ENCODE assay signal across 8 cellular contexts in the genomic region with DNA sequence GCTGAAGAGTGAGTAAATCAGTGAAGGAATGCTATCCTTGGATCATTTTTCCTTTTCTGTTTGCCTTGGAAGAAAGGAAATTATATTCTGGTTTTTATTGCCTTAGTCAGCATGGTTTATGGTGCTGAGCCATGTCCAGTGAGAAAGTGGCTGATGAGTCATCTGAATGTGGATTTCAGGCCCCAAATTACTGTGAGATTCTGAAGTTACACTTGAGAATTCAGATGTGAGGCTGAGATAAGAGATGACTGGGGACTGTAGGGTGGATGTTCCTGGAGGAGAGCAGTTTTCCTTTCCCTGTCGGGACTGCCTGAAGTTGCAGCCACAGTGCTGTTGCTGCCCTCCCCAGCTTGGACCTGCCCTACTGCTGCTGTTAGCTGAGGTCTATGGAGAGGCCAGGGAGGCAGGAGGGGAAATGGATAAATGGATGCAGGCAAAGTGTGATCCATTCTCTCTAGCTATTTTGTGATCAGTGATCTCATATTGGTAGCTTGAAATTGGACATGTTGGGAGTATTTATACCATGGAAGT. TPM values are rescaled to one million over a fixed set of nuclear protein-coding genes. Genes with fewer than 3 reads are reported as not detected.
DNase-seq lines count a peak whose midpoint lies in the region; ATAC-seq and TF ChIP-seq lines count a peak whose summit lies in the region.

No MANE protein-coding gene starts in this region.

- peak; percentile 23 for TF ChIP-seq CTCF in BJ (IDR thresholded peaks at IDR 0.05; ENCODE audit: insufficient read depth, low read depth, low read length)

- peaks cover 47% of the 10 kb centered on the region for H3K4me1 ChIP-seq in muscle layer of colon (ENCODE audit: insufficient read depth, low read length)

- in situ Hi-C loops in KBM-7 (cut with MboI; ENCODE audit: low pct_unique_long_range_greater_than_20kb, low sequenced_read_pairs), result no loop called here

- H3K9ac ChIP-seq in muscle layer of colon (ENCODE audit: low read length), result no peak overlapping the region

- H3K27me3 ChIP-seq in BJ (ENCODE audit: control insufficient read depth, insufficient read depth, low read length), result no peaks in the 10 kb centered on the region
- H3K27me3 ChIP-seq in muscle layer of colon (ENCODE audit: control insufficient read depth in 1 of 2, insufficient read depth in 2 of 2, low read length in 2 of 2), result no peaks in the 10 kb centered on the region

- no peaks in the 10 kb centered on the region for H3K9me3 ChIP-seq in muscle layer of colon (ENCODE audit: low read length)

- ATAC-seq in HG03159 (IDR thresholded peaks at IDR 0.05; ENCODE audit: unreplicated experiment) (no peak), Right ventricle myocardium superior (ENCODE audit: poor library complexity) (no peak)

- peak; percentile 99 for DNase-seq in BJ (ENCODE audit: low read depth)
- peak; percentile 55 for DNase-seq in KBM-7
- peak; percentile 61 for DNase-seq in brain pericyte (ENCODE audit: low read depth, low spot score)
- DNase-seq in retina, result no peak
- DNase-seq in NCI-H128 (lab: John Stamatoyannopoulos, UW; ENCODE audit: unreplicated experiment), result no peak
- DNase-seq in Right ventricle myocardium superior, result no peak

- intact Hi-C loops in Right ventricle myocardium superior (cut with DNase I), result no loop called here

- CTCF ChIA-PET in BJ (lab: Yijun Ruan, JAX), result interaction anchor here (0.8 to 1.5 kb wide), 9 partner anchors 14 to 172 kb away, joined by 3 to 8 read pairs (median 3); no protein-coding TSS in a partner anchor

- H3K36me3 ChIP-seq in BJ (ENCODE audit: control insufficient read depth, insufficient read depth, low read length) (no peaks in the 10 kb centered on the region), muscle layer of colon (ENCODE audit: insufficient read depth, low read length) (no peaks in the 10 kb centered on the region)

- H3K4me3 ChIP-seq in BJ (ENCODE audit: low read depth, low read length) (no peak overlapping the region), muscle layer of colon (ENCODE audit: low read depth in 1 of 2, low read length in 2 of 2) (no peak overlapping the region)

- POLR2A ChIA-PET in BJ (lab: Charles Lee), result interaction anchor here (0.6 kb wide), 1 partner anchor 16 kb away, joined by 3 read pairs; no protein-coding TSS in a partner anchor

- H3K27ac ChIP-seq in muscle layer of colon (ENCODE audit: low read depth, low read length), result peak overlapping the region; percentile 73

RNA-seq across cellular contexts. Expression of a gene that starts 4.2 kb away (rescaled TPM):
- polyA plus RNA-seq in BJ (2011; rRNA removed), result 4.5 and 6.5 TPM in 2 replicates
- 4.0 and 5.9 TPM in 2 replicates for polyA minus RNA-seq in BJ (2011; rRNA and poly(A)+ RNA removed)
- 12.2 TPM for total RNA-seq in Right ventricle myocardium superior

RNA-seq across cellular contexts. Expression of a gene that starts 59.1 kb away (rescaled TPM):
- not detected in 2 replicates for polyA plus RNA-seq in BJ (2011; rRNA removed)
- polyA minus RNA-seq in BJ (2011; rRNA and poly(A)+ RNA removed), result not detected in 2 replicates
- total RNA-seq in Right ventricle myocardium superior, result not detected

Comparison
In these comparisons a context has a peak if more than half of its experiments do, and no peak if none do; other contexts are left out.
1. DNase-seq: peak in BJ (single experiment), KBM-7 (single experiment) and brain pericyte (single experiment); none in retina (single experiment), NCI-H128 (single experiment) and Right ventricle myocardium superior (single experiment).